ENCODE assay signal across 8 cellular contexts in the genomic region with DNA sequence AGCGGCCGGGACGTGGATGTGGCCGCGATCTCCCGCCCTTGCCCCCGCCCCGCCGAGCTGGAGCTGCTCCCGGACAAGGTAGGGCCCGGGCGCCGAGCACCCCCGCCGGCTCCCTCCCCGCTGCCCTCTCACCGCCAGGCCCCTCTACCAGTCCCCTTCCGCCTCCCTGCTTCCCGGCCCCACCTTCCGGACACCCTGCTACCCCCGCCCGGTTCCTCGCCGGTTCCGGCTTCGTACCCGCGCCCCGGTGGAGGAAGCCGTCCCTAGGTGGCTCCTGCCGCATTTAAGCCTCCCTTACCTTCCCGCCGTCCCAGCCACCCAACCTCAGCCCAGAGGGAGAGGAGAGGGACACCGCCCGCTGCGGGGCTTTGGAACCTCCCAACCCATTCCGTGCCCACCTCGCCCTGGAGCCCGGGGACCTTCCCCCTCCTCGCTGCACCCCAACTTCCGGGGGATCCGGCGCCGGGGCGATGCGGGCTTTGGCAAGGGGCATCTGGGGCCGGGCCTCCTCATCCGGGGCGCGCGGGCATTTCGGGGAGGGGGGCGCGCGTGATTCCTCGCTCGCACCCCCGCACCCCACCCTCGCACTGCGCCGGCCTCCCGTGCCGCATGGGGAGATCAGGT. TPM values are rescaled to one million over a fixed set of nuclear protein-coding genes. Genes with fewer than 3 reads are reported as not detected.
DNase-seq lines count a peak whose midpoint lies in the region; ATAC-seq and TF ChIP-seq lines count a peak whose summit lies in the region.

No MANE protein-coding gene starts in this region.

- peak overlapping the region; percentile 89 for H3K4me3 Mint-ChIP-seq in activated naive CD8-positive, alpha-beta T cell treated with anti-CD3 and anti-CD28 coated beads for 36 hours

- no peak for TF ChIP-seq CTCF in sigmoid colon (IDR thresholded peaks at IDR 0.05)

- H3K36me3 ChIP-seq in sigmoid colon, result no peaks in the 10 kb centered on the region

- H3K4me3 ChIP-seq in right cardiac atrium (ENCODE audit: low read length) (peak overlapping the region; percentile 95), sigmoid colon (peak overlapping the region; percentile 83 to 98 (median 92))

- TF ChIP-seq EP300 in sigmoid colon (IDR thresholded peaks at IDR 0.05), result no peak

- no peak for TF ChIP-seq POLR2A in sigmoid colon (IDR thresholded peaks at IDR 0.05)

- peak; percentile 28 for ATAC-seq in HG03097 (IDR thresholded peaks at IDR 0.05; ENCODE audit: low FRiP score, unreplicated experiment)
- peak; percentile 62 to 68 for ATAC-seq in right cardiac atrium

- no peaks in the 10 kb centered on the region for H3K27me3 Mint-ChIP-seq in activated naive CD8-positive, alpha-beta T cell treated with anti-CD3 and anti-CD28 coated beads for 36 hours

- H3K4me1 ChIP-seq in right cardiac atrium (ENCODE audit: control insufficient read depth, insufficient read depth, low read length), result no peaks in the 10 kb centered on the region
- peaks cover 0 to 43% (median 35%) of the 10 kb centered on the region in 4 donors for H3K4me1 ChIP-seq in sigmoid colon

- H3K9me3 ChIP-seq in right cardiac atrium (ENCODE audit: control insufficient read depth, low read length), result no peaks in the 10 kb centered on the region
- no peaks in the 10 kb centered on the region for H3K9me3 ChIP-seq in sigmoid colon

- no peaks in the 10 kb centered on the region for H3K9me3 Mint-ChIP-seq in activated naive CD8-positive, alpha-beta T cell treated with anti-CD3 and anti-CD28 coated beads for 36 hours

- H3K27me3 ChIP-seq in right cardiac atrium (ENCODE audit: control insufficient read depth, insufficient read depth), result no peaks in the 10 kb centered on the region
- H3K27me3 ChIP-seq in sigmoid colon, result no peaks in the 10 kb centered on the region

- H3K27ac ChIP-seq in right cardiac atrium (ENCODE audit: low read length), result peak overlapping the region; percentile 92
- peak overlapping the region; percentile 94 to 98 (median 96) for H3K27ac ChIP-seq in sigmoid colon

- peaks cover 29% of the 10 kb centered on the region for H3K4me1 Mint-ChIP-seq in activated naive CD8-positive, alpha-beta T cell treated with anti-CD3 and anti-CD28 coated beads for 36 hours

- under 1% methylated on average over 63 of the region's 63 CpGs for WGBS in right cardiac atrium
- 1% methylated on average over 63 of the region's 63 CpGs for WGBS in sigmoid colon, 2 donors

- peak overlapping the region; percentile 96 for H3K27ac Mint-ChIP-seq in activated naive CD8-positive, alpha-beta T cell treated with anti-CD3 and anti-CD28 coated beads for 36 hours

- DNase-seq in NCI-H345 (lab: John Stamatoyannopoulos, UW), result peak; percentile 58
- DNase-seq in NCI-H345 treated with DMSO at 0.1 percent for 48 hours (lab: John Stamatoyannopoulos, UW; ENCODE audit: unreplicated experiment), result no peak
- DNase-seq in SK-MEL-5 (ENCODE audit: low read depth, low spot score), result peak; percentile 41
- peak; percentile 70 for DNase-seq in activated naive CD8-positive, alpha-beta T cell treated with anti-CD3 and anti-CD28 coated beads for 36 hours
- DNase-seq in right cardiac atrium, result peak in 2 of 3 donors; percentile 63 to 77
- DNase-seq in sigmoid colon, result peak; percentile 81
- DNase-seq in NCI-H2107 treated with DMSO at 0.1 percent for 48 hours (lab: John Stamatoyannopoulos, UW; ENCODE audit: unreplicated experiment), result no peak

- in situ Hi-C loops in SK-MEL-5 (cut with HindIII; ENCODE audit: low pct_unique_long_range_greater_than_20kb, low sequenced_read_pairs), result no loop called here

- peaks cover 27% of the 10 kb centered on the region for H3K36me3 Mint-ChIP-seq in activated naive CD8-positive, alpha-beta T cell treated with anti-CD3 and anti-CD28 coated beads for 36 hours

- intact Hi-C loops in right cardiac atrium (cut with DNase I) (loop anchor here in 3 of 4 donors (5.0 to 10.0 kb wide), 6 partner anchors 96 to 282 kb away; no protein-coding TSS in a partner anchor), sigmoid colon (cut with DNase I) (loop anchor here (5.0 kb wide), 5 partner anchors 96 to 279 kb away; no protein-coding TSS in a partner anchor)

RNA-seq across cellular contexts. Expression of gene B3GNT2, which starts 0.5 kb away (rescaled TPM):
- 33.1 and 34.7 TPM in 2 replicates for total RNA-seq in SK-MEL-5 (2014; rRNA removed; shearing (Covaris generic))
- polyA plus RNA-seq in SK-MEL-5 (2015; cell fraction: cytosol; rRNA removed), result 18.2 and 20.1 TPM in 2 replicates
- polyA plus RNA-seq in SK-MEL-5 (2015; cell fraction: nucleus; rRNA removed), result 6.0 and 8.1 TPM in 2 replicates
- 10 to 100 TPM; 67.3 to 68.7 TPM for total RNA-seq in activated naive CD8-positive, alpha-beta T cell treated with anti-CD3 and anti-CD28 coated beads for 36 hours
- total RNA-seq in right cardiac atrium (10 to 100 TPM; 14.5 to 17.4 (median 17.0) TPM), sigmoid colon (10 to 100 TPM; 16.9 to 25.8 (median 24.0) TPM)
- polyA plus RNA-seq in right cardiac atrium (14.1 TPM), sigmoid colon (10 to 100 TPM; 12.3 to 19.3 (median 17.4) TPM)

Comparison
In these comparisons a context has a peak if more than half of its experiments do, and no peak if none do; other contexts are left out.
1. DNase-seq: peak in NCI-H345 (single experiment), SK-MEL-5 (single experiment), activated naive CD8-positive, alpha-beta T cell treated with anti-CD3 and anti-CD28 coated beads for 36 hours (single experiment), right cardiac atrium (2 of 3) and sigmoid colon (single experiment); none in NCI-H345 treated with DMSO at 0.1 percent for 48 hours (single experiment) and NCI-H2107 treated with DMSO at 0.1 percent for 48 hours (single experiment).